In genomic region chr7:148835854-148836253, GRCh38 we compare ENCODE assay signal across 15 cellular contexts. TPM values are rescaled to one million over a fixed set of nuclear protein-coding genes. Genes with fewer than 3 reads are reported as not detected.
A peak's percentile ranks its signal among the peaks of the same experiment; 100 is the strongest.
DNase-seq lines count a peak whose midpoint lies in the region; ATAC-seq and TF ChIP-seq lines count a peak whose summit lies in the region.
"Had no signal": no experiment of that assay in that cellular context is flagged by ENCODE, and none has a peak within 500 bp of the region (broad histone marks: within the 10 kb centered on the region; RNA-seq: fewer than 3 reads in every experiment).

No MANE protein-coding gene starts in this region.

- H3K27me3 Mint-ChIP-seq in activated CD4-positive, alpha-beta T cell treated with anti-CD3 and anti-CD28 coated beads for 36 hours, result no peaks in the 10 kb centered on the region
- no peaks in the 10 kb centered on the region for H3K27me3 Mint-ChIP-seq in WTC11 (ENCODE audit: low read depth)
- H3K27me3 Mint-ChIP-seq in nephron progenitor cell (ENCODE audit: low read depth, poor library complexity), result no peaks in the 10 kb centered on the region
- no peaks in the 10 kb centered on the region for H3K27me3 Mint-ChIP-seq in activated T-helper 1 cell treated with anti-CD3 and anti-CD28 coated beads, Interleukin-12 subunit alpha, Interleukin-12 subunit beta, Interleukin-2, Interleukin-4 antibody, amounts not matched to agents 30 ng/mL and 10 ng/mL and 1 ng/mL, durations not matched to agents 14 hours and 24 hours and 36 hours (ENCODE audit: insufficient read depth)
- H3K27me3 Mint-ChIP-seq: CD4-positive, alpha-beta T cell had no signal

- POLR2A ChIA-PET in activated CD4-positive, alpha-beta T cell treated with anti-CD3 and anti-CD28 coated beads for 36 hours (lab: Charles Lee), result no interaction called here
- POLR2A ChIA-PET in WTC11 (lab: Charles Lee), result interaction anchor here (0.6 kb wide), 1 partner anchor 103 kb away, joined by 3 read pairs; no protein-coding TSS in a partner anchor

- no peak for TF ChIP-seq CTCF in WTC11 (IDR thresholded peaks at IDR 0.05)
- TF ChIP-seq CTCF in foreskin keratinocyte (conservative IDR thresholded peaks at IDR 0.05), result no peak
- TF ChIP-seq CTCF in nephron progenitor cell (IDR thresholded peaks at IDR 0.05), result no peak

- peak; percentile 51 for ATAC-seq in activated CD4-positive, alpha-beta T cell treated with anti-CD3 and anti-CD28 coated beads for 36 hours
- ATAC-seq in WTC11 (no peak), foreskin keratinocyte (peak; percentile 26)
- ATAC-seq: A549 had no signal

- peaks cover 62% of the 10 kb centered on the region for H3K36me3 Mint-ChIP-seq in activated CD4-positive, alpha-beta T cell treated with anti-CD3 and anti-CD28 coated beads for 36 hours (ENCODE audit: low read depth)
- H3K36me3 Mint-ChIP-seq in WTC11, result peaks cover 11% of the 10 kb centered on the region
- peaks cover 75% of the 10 kb centered on the region for H3K36me3 Mint-ChIP-seq in nephron progenitor cell (ENCODE audit: low read depth)
- peaks cover 47% of the 10 kb centered on the region for H3K36me3 Mint-ChIP-seq in activated T-helper 1 cell treated with anti-CD3 and anti-CD28 coated beads, Interleukin-12 subunit alpha, Interleukin-12 subunit beta, Interleukin-2, Interleukin-4 antibody, amounts not matched to agents 30 ng/mL and 10 ng/mL and 1 ng/mL, durations not matched to agents 14 hours and 24 hours and 36 hours (ENCODE audit: low read depth)

- CTCF ChIA-PET in activated CD4-positive, alpha-beta T cell treated with anti-CD3 and anti-CD28 coated beads for 36 hours (lab: Charles Lee), result no interaction called here
- CTCF ChIA-PET in WTC11 (lab: Charles Lee), result interaction anchor here (0.8 kb wide), 1 partner anchor 20 kb away, joined by 3 read pairs; no protein-coding TSS in a partner anchor

- H3K27me3 ChIP-seq in foreskin keratinocyte, result no peaks in the 10 kb centered on the region

- H3K27ac Mint-ChIP-seq in activated CD4-positive, alpha-beta T cell treated with anti-CD3 and anti-CD28 coated beads for 36 hours, result no peak overlapping the region
- H3K27ac Mint-ChIP-seq in WTC11 (0 out of 2 replicates have a peak overlapping the region, but pooled peaks have one; percentile 39), nephron progenitor cell (no peak overlapping the region)
- no peak overlapping the region for H3K27ac Mint-ChIP-seq in activated T-helper 1 cell treated with anti-CD3 and anti-CD28 coated beads, Interleukin-12 subunit alpha, Interleukin-12 subunit beta, Interleukin-2, Interleukin-4 antibody, amounts not matched to agents 30 ng/mL and 10 ng/mL and 1 ng/mL, durations not matched to agents 14 hours and 24 hours and 36 hours
- H3K27ac Mint-ChIP-seq: CD4-positive, alpha-beta T cell had no signal

- no peak overlapping the region for H3K27ac ChIP-seq in foreskin keratinocyte
- H3K27ac ChIP-seq: 22Rv1, A549, C4-2B had no signal

- DNase-seq in activated CD4-positive, alpha-beta T cell treated with anti-CD3 and anti-CD28 coated beads for 36 hours, result no peak
- DNase-seq in activated CD4-positive, alpha-beta T cell treated with anti-CD3 and anti-CD28 coated beads, Interleukin-2, amount 50 U/mL, for 1 hour, result no peak
- DNase-seq in LHCN-M2 (ENCODE audit: low read depth) (peak; percentile 32), WTC11 (ENCODE audit: low spot score) (no peak), foreskin keratinocyte (no peak), nephron progenitor cell (no peak), NCI-H1092 (lab: John Stamatoyannopoulos, UW) (no peak)
- no peak for DNase-seq in activated T-helper 1 cell treated with anti-CD3 and anti-CD28 coated beads, Interleukin-12 subunit alpha, Interleukin-12 subunit beta, Interleukin-2, Interleukin-4 antibody, amounts not matched to agents 30 ng/mL and 10 ng/mL and 1 ng/mL, durations not matched to agents 14 hours and 24 hours and 36 hours (ENCODE audit: low spot score)
- DNase-seq: AML-193; Caco-2; CD4-positive, alpha-beta T cell; GDM1 had no signal

- H3K4me1 Mint-ChIP-seq in activated CD4-positive, alpha-beta T cell treated with anti-CD3 and anti-CD28 coated beads for 36 hours, result peaks cover 25% of the 10 kb centered on the region
- H3K4me1 Mint-ChIP-seq in WTC11, result no peaks in the 10 kb centered on the region
- H3K4me1 Mint-ChIP-seq in nephron progenitor cell, result no peaks in the 10 kb centered on the region
- H3K4me1 Mint-ChIP-seq in activated T-helper 1 cell treated with anti-CD3 and anti-CD28 coated beads, Interleukin-12 subunit alpha, Interleukin-12 subunit beta, Interleukin-2, Interleukin-4 antibody, amounts not matched to agents 30 ng/mL and 10 ng/mL and 1 ng/mL, durations not matched to agents 14 hours and 24 hours and 36 hours (ENCODE audit: low read depth), result peaks cover 57% of the 10 kb centered on the region

- intact Hi-C loops in activated CD4-positive, alpha-beta T cell treated with anti-CD3 and anti-CD28 coated beads for 36 hours (cut with DNase I, micrococcal nuclease), result loop anchor here in 1 of 2 experiments (5.0 kb wide), 1 partner anchor 36 kb away; no protein-coding TSS in a partner anchor
- intact Hi-C loops in activated T-helper 1 cell treated with anti-CD3 and anti-CD28 coated beads, Interleukin-12 subunit alpha, Interleukin-12 subunit beta, Interleukin-2, Interleukin-4 antibody, amounts not matched to agents 30 ng/mL and 10 ng/mL and 1 ng/mL, durations not matched to agents 14 hours and 24 hours and 36 hours (cut with micrococcal nuclease), result no loop called here

- peaks cover 1% of the 10 kb centered on the region for H3K9me3 Mint-ChIP-seq in activated CD4-positive, alpha-beta T cell treated with anti-CD3 and anti-CD28 coated beads for 36 hours (ENCODE audit: low read depth)
- H3K9me3 Mint-ChIP-seq in WTC11 (no peaks in the 10 kb centered on the region), nephron progenitor cell (no peaks in the 10 kb centered on the region)
- no peaks in the 10 kb centered on the region for H3K9me3 Mint-ChIP-seq in activated T-helper 1 cell treated with anti-CD3 and anti-CD28 coated beads, Interleukin-12 subunit alpha, Interleukin-12 subunit beta, Interleukin-2, Interleukin-4 antibody, amounts not matched to agents 30 ng/mL and 10 ng/mL and 1 ng/mL, durations not matched to agents 14 hours and 24 hours and 36 hours

- H3K4me3 Mint-ChIP-seq in activated CD4-positive, alpha-beta T cell treated with anti-CD3 and anti-CD28 coated beads for 36 hours, result no peak overlapping the region
- H3K4me3 Mint-ChIP-seq in WTC11, result no peak overlapping the region
- H3K4me3 Mint-ChIP-seq in nephron progenitor cell, result no peak overlapping the region
- no peak overlapping the region for H3K4me3 Mint-ChIP-seq in activated T-helper 1 cell treated with anti-CD3 and anti-CD28 coated beads, Interleukin-12 subunit alpha, Interleukin-12 subunit beta, Interleukin-2, Interleukin-4 antibody, amounts not matched to agents 30 ng/mL and 10 ng/mL and 1 ng/mL, durations not matched to agents 14 hours and 24 hours and 36 hours
- H3K4me3 Mint-ChIP-seq: CD4-positive, alpha-beta T cell had no signal

- peaks cover 8% of the 10 kb centered on the region for H3K4me1 ChIP-seq in foreskin keratinocyte
- H3K4me1 ChIP-seq: Caco-2 had no signal

TF ChIP-seq in WTC11, 78 proteins besides CTCF, POLR2A, EP300 and RAD21 (continues in another document):
- no peak for TF ChIP-seq ZBTB43 (CRISPR knock-in tag; IDR thresholded peaks at IDR 0.05)
- no peak for TF ChIP-seq ZNF232 (CRISPR knock-in tag; IDR thresholded peaks at IDR 0.05)
- TF ChIP-seq E2F5 (CRISPR knock-in tag; IDR thresholded peaks at IDR 0.05), result no peak
- no peak for TF ChIP-seq IRF1 (CRISPR knock-in tag; IDR thresholded peaks at IDR 0.05)
- no peak for TF ChIP-seq ZNF263 (CRISPR knock-in tag; IDR thresholded peaks at IDR 0.05; ENCODE audit: low read depth)
- TF ChIP-seq E2F1 (CRISPR knock-in tag; IDR thresholded peaks at IDR 0.05), result no peak

RNA-seq across cellular contexts. Expression of gene EZH2, which starts 48.2 kb away (rescaled TPM):
- 100 to 1,000 TPM; 117 to 126 TPM for total RNA-seq in activated CD4-positive, alpha-beta T cell treated with anti-CD3 and anti-CD28 coated beads for 36 hours
- 44.9 and 52.9 TPM in 2 replicates for total RNA-seq in LHCN-M2 (2014; rRNA removed)
- polyA plus RNA-seq in LHCN-M2 (2012), result 17.1 TPM
- total RNA-seq in WTC11 (2021), result 28.5 to 35.4 TPM (median 28.6 TPM) in 3 replicates
- total RNA-seq in foreskin keratinocyte, result 17.6 and 20.8 TPM in 2 replicates
- 10.4 and 12.6 TPM in 2 replicates for polyA plus RNA-seq in foreskin keratinocyte
- 97.5 and 101 TPM in 2 replicates for total RNA-seq in activated T-helper 1 cell treated with anti-CD3 and anti-CD28 coated beads, Interleukin-12 subunit alpha, Interleukin-12 subunit beta, Interleukin-2, Interleukin-4 antibody, amounts not matched to agents 30 ng/mL and 10 ng/mL and 1 ng/mL, durations not matched to agents 14 hours and 24 hours and 36 hours
